ENCODE assay signal across 1 cellular context in genomic region chr6:39684790-39685485, GRCh38.
TF ChIP-seq lines count a peak whose summit lies in the region.

No MANE protein-coding gene starts in this region.

TF ChIP-seq in H1, 55 proteins besides CTCF, POLR2A, EP300 and RAD21 (continued from another document):
- no peak for TF ChIP-seq USF2 (IDR thresholded peaks at IDR 0.05; ENCODE audit: low read length)
- no peak for TF ChIP-seq RBBP5 (IDR thresholded peaks at IDR 0.05; ENCODE audit: borderline replicate concordance, low read depth, low read length)
- no peak for TF ChIP-seq BRCA1 (IDR thresholded peaks at IDR 0.05; ENCODE audit: low read depth, low read length)
- no peak for TF ChIP-seq RFX5 (IDR thresholded peaks at IDR 0.05; ENCODE audit: borderline replicate concordance, low read depth, low read length)
- TF ChIP-seq GTF2F1 (IDR thresholded peaks at IDR 0.05; ENCODE audit: borderline replicate concordance, low read depth, low read length) = no peak
- no peak for TF ChIP-seq MAX (IDR thresholded peaks at IDR 0.05)
- no peak for TF ChIP-seq TAF1 (IDR thresholded peaks at IDR 0.05; ENCODE audit: low read depth, low read length)
TF ChIP-seq in H1: peak in this region for 0.
